In genomic region chr20:62405108-62405980, GRCh38 we compare ENCODE assay signal across 8 cellular contexts. TPM values are rescaled to one million over a fixed set of nuclear protein-coding genes. Genes with fewer than 3 reads are reported as not detected.
DNase-seq lines count a peak whose midpoint lies in the region; ATAC-seq lines count a peak whose summit lies in the region.

No MANE protein-coding gene starts in this region.

- DNase-seq in DMS79 (lab: John Stamatoyannopoulos, UW) (peak; percentile 17), DMS79 treated with DMSO at 0.1 percent for 48 hours (lab: John Stamatoyannopoulos, UW) (no peak), NCI-H226 (peak; percentile 5), cerebellar cortex (ENCODE audit: low spot score) (peak; percentile 82), lung microvascular endothelial cell (ENCODE audit: low read depth in 2 of 2) (peak; percentile 55 to 58), NCI-H187 (lab: John Stamatoyannopoulos, UW) (no peak)
- no peak for DNase-seq in activated CD4-positive, alpha-beta T cell treated with anti-CD3 and anti-CD28 coated beads, Interleukin-2, amount 50 U/mL, for 4 hours

- no peak for ATAC-seq in HG03095 (IDR thresholded peaks at IDR 0.05; ENCODE audit: unreplicated experiment)

RNA-seq across cellular contexts. Expression of gene CABLES2, which starts 1.7 kb away (rescaled TPM):
- total RNA-seq in lung microvascular endothelial cell, result 0.40 and 0.44 TPM in 2 replicates

RNA-seq across cellular contexts. Expression of gene RPS21, which starts 18.4 kb away (rescaled TPM):
- total RNA-seq in lung microvascular endothelial cell, result 960 and 1,048 TPM in 2 replicates

RNA-seq across cellular contexts. Expression of gene RBBP8NL, which starts 22.0 kb away (rescaled TPM):
- not detected in 2 replicates for total RNA-seq in lung microvascular endothelial cell

RNA-seq across cellular contexts. Expression of gene LAMA5, which starts 38.2 kb away (rescaled TPM):
- 5.4 and 14.2 TPM in 2 replicates for total RNA-seq in lung microvascular endothelial cell

Comparison
In these comparisons a context has a peak if more than half of its experiments do, and no peak if none do; other contexts are left out.
1. DNase-seq: peak in DMS79 (single experiment), NCI-H226 (single experiment), cerebellar cortex (single experiment) and lung microvascular endothelial cell (2 of 2); none in DMS79 treated with DMSO at 0.1 percent for 48 hours (single experiment), NCI-H187 (0 of 2) and activated CD4-positive, alpha-beta T cell treated with anti-CD3 and anti-CD28 coated beads, Interleukin-2, amount 50 U/mL, for 4 hours (0 of 2).